Comparison of ENCODE assay signal across 13 cellular contexts in genomic region chr14:56154321-56154720, GRCh38. TPM values are rescaled to one million over a fixed set of nuclear protein-coding genes. Genes with fewer than 3 reads are reported as not detected.
DNase-seq lines count a peak whose midpoint lies in the region; ATAC-seq and TF ChIP-seq lines count a peak whose summit lies in the region.
"Had no signal": no experiment of that assay in that cellular context is flagged by ENCODE, and none has a peak within 500 bp of the region (broad histone marks: within the 10 kb centered on the region; RNA-seq: fewer than 3 reads in every experiment).

No MANE protein-coding gene starts in this region.

- H3K4me3 Mint-ChIP-seq in GM23338, result no peak overlapping the region
- H3K4me3 Mint-ChIP-seq in activated T-cell treated with anti-CD3 and anti-CD28 coated beads, Interleukin-2, amount 50 U/mL, for 4 hours, result no peak overlapping the region
- H3K4me3 Mint-ChIP-seq: CD14-positive monocyte; CD8-positive, alpha-beta T cell had no signal

- H3F3A ChIP-seq in GM23338 (replicated peaks; ENCODE audit: low read depth), result no peaks in the 10 kb centered on the region

- no peak overlapping the region for H2BK5ac ChIP-seq in mesendoderm (ENCODE audit: low read length)

- no peaks in the 10 kb centered on the region for H3K9me2 ChIP-seq in GM23338 (ENCODE audit: insufficient read depth)

- H3K18ac ChIP-seq in mesendoderm (ENCODE audit: low read length), result no peak overlapping the region

- ATAC-seq in GM23338 (no peak), right lobe of liver (no peak), GM19467 (IDR thresholded peaks at IDR 0.05; ENCODE audit: unreplicated experiment) (no peak)
- ATAC-seq in activated T-cell treated with anti-CD3 and anti-CD28 coated beads, Interleukin-2, amount 50 U/mL, for 4 hours, result no peak
- ATAC-seq: CD8-positive, alpha-beta T cell; K562 had no signal

- no peak overlapping the region; the same call in 1 of the 2 replicates for H3K27ac ChIP-seq in BLaER1
- no peak overlapping the region for H3K27ac ChIP-seq in GM23338 (ENCODE audit: low read depth)
- H3K27ac ChIP-seq in KOPT-K1 (ENCODE audit: low read depth, low read length, poor library complexity, severe bottlenecking), result peak overlapping the region; percentile 6
- H3K27ac ChIP-seq in mesendoderm (ENCODE audit: low read depth, low read length), result no peak overlapping the region
- no peak overlapping the region for H3K27ac ChIP-seq in right lobe of liver

- no peak overlapping the region for H2AFZ ChIP-seq in GM23338

- peaks cover 37% of the 10 kb centered on the region for H3K4me1 ChIP-seq in BLaER1
- H3K4me1 ChIP-seq in GM23338 (ENCODE audit: insufficient read depth), result no peaks in the 10 kb centered on the region
- H3K4me1 ChIP-seq in mesendoderm (ENCODE audit: control insufficient read depth, low read depth, low read length), result no peaks in the 10 kb centered on the region
- no peaks in the 10 kb centered on the region for H3K4me1 ChIP-seq in right lobe of liver
- H3K4me1 ChIP-seq: BE2C had no signal

- no peak for TF ChIP-seq POLR2A in right lobe of liver (IDR thresholded peaks at IDR 0.05)

- H3K4ac ChIP-seq in mesendoderm (ENCODE audit: low read depth, low read length), result no peak overlapping the region

- TF ChIP-seq CTCF in GM23338 (conservative IDR thresholded peaks at IDR 0.05; ENCODE audit: low read depth in 2 of 2) (no peak), right lobe of liver (IDR thresholded peaks at IDR 0.05) (no peak)

- H3K36me3 Mint-ChIP-seq in GM23338 (ENCODE audit: low read depth), result 0 out of 3 replicates have a peak, but pooled peaks cover 2% of the 10 kb centered on the region
- H3K36me3 Mint-ChIP-seq in activated T-cell treated with anti-CD3 and anti-CD28 coated beads, Interleukin-2, amount 50 U/mL, for 4 hours (ENCODE audit: insufficient read depth), result no peaks in the 10 kb centered on the region
- H3K36me3 Mint-ChIP-seq: CD8-positive, alpha-beta T cell had no signal

- H4K20me1 ChIP-seq in BLaER1, result peaks cover 25% of the 10 kb centered on the region
- H4K20me1 ChIP-seq in GM23338 (replicated peaks; ENCODE audit: insufficient read depth), result peaks cover 3% of the 10 kb centered on the region; the same call in 1 of the 2 replicates

- H2BK120ac ChIP-seq in mesendoderm (ENCODE audit: low read depth, low read length), result no peak overlapping the region

- peaks cover 20% of the 10 kb centered on the region for H3K4me1 Mint-ChIP-seq in GM23338
- H3K4me1 Mint-ChIP-seq in activated T-cell treated with anti-CD3 and anti-CD28 coated beads, Interleukin-2, amount 50 U/mL, for 4 hours (ENCODE audit: low read depth), result peaks cover 14% of the 10 kb centered on the region

- H3K4me2 ChIP-seq in BLaER1, result peak overlapping the region; percentile 35; the same call in 1 of the 2 replicates
- no peak overlapping the region for H3K4me2 ChIP-seq in GM23338
- no peak overlapping the region for H3K4me2 ChIP-seq in mesendoderm (ENCODE audit: low read length)

- intact Hi-C loops in right lobe of liver (cut with DNase I), result no loop called here

- no peaks in the 10 kb centered on the region for H3K27me3 ChIP-seq in BLaER1
- H3K27me3 ChIP-seq in GM23338 (ENCODE audit: insufficient read depth), result no peaks in the 10 kb centered on the region
- no peaks in the 10 kb centered on the region for H3K27me3 ChIP-seq in mesendoderm (ENCODE audit: insufficient read depth, low read length, poor library complexity)
- no peaks in the 10 kb centered on the region for H3K27me3 ChIP-seq in right lobe of liver
- H3K27me3 ChIP-seq: BE2C had no signal

- DNase-seq in GM23338 (ENCODE audit: low spot score), result no peak
- DNase-seq in mesendoderm, result no peak
- DNase-seq in right lobe of liver, result no peak
- no peak for DNase-seq in activated T-cell treated with anti-CD3 and anti-CD28 coated beads, Interleukin-2, amount 50 U/mL, for 4 hours
- DNase-seq: BE2C; CD8-positive, alpha-beta T cell; COR-L47; GF-D8 had no signal

- H3K4me3 ChIP-seq in BLaER1 (no peak overlapping the region), GM23338 (no peak overlapping the region), mesendoderm (ENCODE audit: low read length) (no peak overlapping the region), right lobe of liver (no peak overlapping the region)
- H3K4me3 ChIP-seq: K562 had no signal

- H2BK15ac ChIP-seq in mesendoderm (replicated peaks; ENCODE audit: low read depth), result no peak overlapping the region

- peak overlapping the region; percentile 51; the same call in 1 of the 2 replicates for H3K27ac Mint-ChIP-seq in GM23338
- H3K27ac Mint-ChIP-seq: CD8-positive, alpha-beta T cell had no signal

- H4K8ac ChIP-seq in mesendoderm (ENCODE audit: low read depth, low read length), result no peak overlapping the region

- H3K9me3 ChIP-seq in BLaER1, result peaks cover 58% of the 10 kb centered on the region
- H3K9me3 ChIP-seq in KOPT-K1 (ENCODE audit: insufficient read depth, low read length, poor library complexity, severe bottlenecking), result peaks cover 24% of the 10 kb centered on the region
- H3K9me3 ChIP-seq in right lobe of liver, result no peaks in the 10 kb centered on the region
- H3K9me3 ChIP-seq: BE2C had no signal

- no peak overlapping the region for H3K56ac ChIP-seq in mesendoderm (ENCODE audit: low read length)

- no peak overlapping the region for H4K5ac ChIP-seq in mesendoderm (ENCODE audit: low read length)

- no peaks in the 10 kb centered on the region for H3K27me3 Mint-ChIP-seq in GM23338 (ENCODE audit: insufficient read depth, low read depth, poor library complexity)
- peaks cover 2% of the 10 kb centered on the region for H3K27me3 Mint-ChIP-seq in activated T-cell treated with anti-CD3 and anti-CD28 coated beads, Interleukin-2, amount 50 U/mL, for 4 hours (ENCODE audit: low read depth)

- H3K79me2 ChIP-seq in GM23338 (replicated peaks; ENCODE audit: insufficient read depth) (peaks cover 95% of the 10 kb centered on the region), mesendoderm (ENCODE audit: control insufficient read depth, insufficient read depth, low read length) (no peaks in the 10 kb centered on the region)

- H3K79me1 ChIP-seq in mesendoderm (ENCODE audit: low read length), result peaks cover 2% of the 10 kb centered on the region

- peak overlapping the region; percentile 9 for H3K23ac ChIP-seq in mesendoderm (ENCODE audit: low read length)

- H2AK5ac ChIP-seq in mesendoderm (ENCODE audit: low read length), result no peak overlapping the region

- peaks cover 15% of the 10 kb centered on the region for H3K36me3 ChIP-seq in BLaER1
- H3K36me3 ChIP-seq in GM23338 (ENCODE audit: insufficient read depth), result no peaks in the 10 kb centered on the region
- no peaks in the 10 kb centered on the region for H3K36me3 ChIP-seq in KOPT-K1 (ENCODE audit: insufficient read depth, low read length)
- no peaks in the 10 kb centered on the region for H3K36me3 ChIP-seq in mesendoderm (ENCODE audit: control insufficient read depth, insufficient read depth, low read length)
- H3K36me3 ChIP-seq in right lobe of liver, result no peaks in the 10 kb centered on the region
- H3K36me3 ChIP-seq: BE2C had no signal

- H3K9ac ChIP-seq in BLaER1, result no peak overlapping the region
- H3K9ac ChIP-seq in mesendoderm (ENCODE audit: low read length), result no peak overlapping the region

- WGBS in mesendoderm (ENCODE audit: extremely low coverage, insufficient coverage, low lambda C conversion rate), result no CpG with 5 or more reads among the region's 5 CpGs
- WGBS in right lobe of liver (ENCODE audit: insufficient coverage, low coverage, low lambda C conversion rate, missing lambda C conversion rate), result 76% methylated on average over 5 of the region's 5 CpGs

- no peaks in the 10 kb centered on the region for H3K9me3 Mint-ChIP-seq in GM23338
- peaks cover 3% of the 10 kb centered on the region for H3K9me3 Mint-ChIP-seq in activated T-cell treated with anti-CD3 and anti-CD28 coated beads, Interleukin-2, amount 50 U/mL, for 4 hours

TF ChIP-seq in GM23338, 12 proteins besides CTCF, POLR2A, EP300 and RAD21:
- TF ChIP-seq ZNF331 (CRISPR knock-in tag; IDR thresholded peaks at IDR 0.05; ENCODE audit: low read depth), result no peak
- TF ChIP-seq JUNB (IDR thresholded peaks at IDR 0.05; ENCODE audit: unreplicated experiment), result no peak
- TF ChIP-seq ETS1 (IDR thresholded peaks at IDR 0.05), result no peak
- no peak for TF ChIP-seq STAT1 (IDR thresholded peaks at IDR 0.05; ENCODE audit: unreplicated experiment)

RNA-seq across cellular contexts. Expression of gene PELI2, which starts 36.1 kb away (rescaled TPM):
- total RNA-seq in GM23338 (2014; rRNA removed; shearing (Covaris generic)), result 23.7 and 24.5 TPM in 2 replicates
- polyA plus RNA-seq in GM23338 (2016; fragmentation: Nextera tagmentation; extraction: Ambion mirVana), result 7.9 and 8.0 TPM in 2 replicates
- polyA plus RNA-seq in mesendoderm (2013, experiment 1 of 2), result 5.8 TPM
- 5.1 TPM for polyA plus RNA-seq in mesendoderm (2013, experiment 2 of 2)
- total RNA-seq in right lobe of liver, result 1 to 10 TPM; 1.1 to 3.2 (median 1.9) TPM
- total RNA-seq in activated T-cell treated with anti-CD3 and anti-CD28 coated beads, Interleukin-2, amount 50 U/mL, for 4 hours, result 1 to 10 TPM; 1.4 to 4.2 (median 2.3) TPM
